26 cellular contexts compared by ENCODE assay signal in genomic region chr15:59636184-59636583, GRCh38. TPM values are rescaled to one million over a fixed set of nuclear protein-coding genes. Genes with fewer than 3 reads are reported as not detected.
"Had no signal": no experiment of that assay in that cellular context is flagged by ENCODE, and none has a peak within 500 bp of the region (broad histone marks: within the 10 kb centered on the region; RNA-seq: fewer than 3 reads in every experiment).

No MANE protein-coding gene starts in this region.

- H3K9me3 Mint-ChIP-seq: activated naive CD8-positive, alpha-beta T cell treated with anti-CD3 and anti-CD28 coated beads, Interleukin-2, amount 50 U/mL, for 24 hours; central memory CD8-positive, alpha-beta T cell; dendritic cell treated with granulocyte-macrophage colony-stimulating factor and Interleukin-4, amounts not matched to agents 40 ng/mL and 50 ng/mL, for 4 days; mesothelial cell of epicardium; naive B cell; stimulated activated memory B cell treated with anti-CD40 and anti-IgM and Interleukin-4, amounts not matched to agents 10 μg/mL and 1 μg/mL and 100 μg/mL, for 72 hours; stimulated activated naive CD8-positive, alpha-beta T cell treated with anti-CD3 and anti-CD28 coated beads, Interleukin-15, amount 100 ng/mL, for 72 hours had no signal

- ATAC-seq: activated naive CD8-positive, alpha-beta T cell treated with anti-CD3 and anti-CD28 coated beads, Interleukin-2, amount 50 U/mL, for 24 hours; gastrocnemius medialis; stimulated activated memory B cell treated with anti-CD40 and anti-IgM and Interleukin-4, amounts not matched to agents 10 μg/mL and 1 μg/mL and 100 μg/mL, for 72 hours; stimulated activated naive CD8-positive, alpha-beta T cell treated with anti-CD3 and anti-CD28 coated beads, Interleukin-15, amount 100 ng/mL, for 72 hours had no signal

- H3K27me3 ChIP-seq: gastrocnemius medialis, ovary, sigmoid colon, upper lobe of left lung had no signal

- H3K4me3 Mint-ChIP-seq: activated naive CD8-positive, alpha-beta T cell treated with anti-CD3 and anti-CD28 coated beads, Interleukin-2, amount 50 U/mL, for 24 hours; central memory CD8-positive, alpha-beta T cell; dendritic cell treated with granulocyte-macrophage colony-stimulating factor and Interleukin-4, amounts not matched to agents 40 ng/mL and 50 ng/mL, for 4 days; mesothelial cell of epicardium; naive B cell; stimulated activated memory B cell treated with anti-CD40 and anti-IgM and Interleukin-4, amounts not matched to agents 10 μg/mL and 1 μg/mL and 100 μg/mL, for 72 hours; stimulated activated naive CD8-positive, alpha-beta T cell treated with anti-CD3 and anti-CD28 coated beads, Interleukin-15, amount 100 ng/mL, for 72 hours had no signal

- H3K4me1 ChIP-seq: gastrocnemius medialis, left ventricle myocardium inferior, prostate gland, sigmoid colon, upper lobe of left lung had no signal

- H3K27ac ChIP-seq: gastrocnemius medialis, left ventricle myocardium inferior, ovary, prostate gland, sigmoid colon, upper lobe of left lung, VCaP had no signal

- DNase-seq: activated CD4-positive, alpha-beta T cell treated with anti-CD3 and anti-CD28 coated beads for 4 hours; activated CD4-positive, alpha-beta T cell treated with anti-CD3 and anti-CD28 coated beads, Interleukin-2, amount 50 U/mL, for 4 hours; activated effector memory CD4-positive, alpha-beta T cell treated with Interleukin-2 at 50 U/mL for 16 hours; activated naive CD4-positive, alpha-beta T cell treated with Interleukin-2 at 50 U/mL for 16 hours; activated naive CD8-positive, alpha-beta T cell treated with anti-CD3 and anti-CD28 coated beads, Interleukin-2, amount 50 U/mL, for 24 hours; activated T-cell treated with anti-CD3 and anti-CD28 coated beads for 4 hours; amygdala; effector CD4-positive, alpha-beta T cell; gastrocnemius medialis; glutamatergic neuron; left ventricle myocardium inferior; naive B cell; ovary; sigmoid colon; small intestine; stimulated activated CD4-positive, alpha-beta T cell treated with anti-CD3 and anti-CD28 coated beads, Interleukin-4, amount 100 ng/mL, for 24 hours; stimulated activated naive CD8-positive, alpha-beta T cell treated with anti-CD3 and anti-CD28 coated beads, Interleukin-15, amount 100 ng/mL, for 72 hours; substantia nigra; upper lobe of left lung had no signal

- H3K36me3 Mint-ChIP-seq: naive B cell had no signal

- H3K4me1 Mint-ChIP-seq: central memory CD8-positive, alpha-beta T cell; mesothelial cell of epicardium; stimulated activated memory B cell treated with anti-CD40 and anti-IgM and Interleukin-4, amounts not matched to agents 10 μg/mL and 1 μg/mL and 100 μg/mL, for 72 hours had no signal

- H3K27ac Mint-ChIP-seq: activated naive CD8-positive, alpha-beta T cell treated with anti-CD3 and anti-CD28 coated beads, Interleukin-2, amount 50 U/mL, for 24 hours; dendritic cell treated with granulocyte-macrophage colony-stimulating factor and Interleukin-4, amounts not matched to agents 40 ng/mL and 50 ng/mL, for 4 days; mesothelial cell of epicardium; naive B cell; stimulated activated memory B cell treated with anti-CD40 and anti-IgM and Interleukin-4, amounts not matched to agents 10 μg/mL and 1 μg/mL and 100 μg/mL, for 72 hours had no signal

- H3K27me3 Mint-ChIP-seq: activated naive CD8-positive, alpha-beta T cell treated with anti-CD3 and anti-CD28 coated beads, Interleukin-2, amount 50 U/mL, for 24 hours; central memory CD8-positive, alpha-beta T cell; dendritic cell treated with granulocyte-macrophage colony-stimulating factor and Interleukin-4, amounts not matched to agents 40 ng/mL and 50 ng/mL, for 4 days; naive B cell; stimulated activated memory B cell treated with anti-CD40 and anti-IgM and Interleukin-4, amounts not matched to agents 10 μg/mL and 1 μg/mL and 100 μg/mL, for 72 hours; stimulated activated naive CD8-positive, alpha-beta T cell treated with anti-CD3 and anti-CD28 coated beads, Interleukin-15, amount 100 ng/mL, for 72 hours had no signal

RNA-seq across cellular contexts. Expression of gene GCNT3, which starts 24.6 kb away (rescaled TPM):
- total RNA-seq: mesothelial cell of epicardium; T-helper 1 cell treated with Interleukin-12 subunit alpha and Interleukin-12 subunit beta and Interleukin-4 antibody, amounts not matched to agents 30 ng/mL and 1 ng/mL, for 36 hours had no signal
